ENCODE assay signal across 8 cellular contexts in the genomic region with DNA sequence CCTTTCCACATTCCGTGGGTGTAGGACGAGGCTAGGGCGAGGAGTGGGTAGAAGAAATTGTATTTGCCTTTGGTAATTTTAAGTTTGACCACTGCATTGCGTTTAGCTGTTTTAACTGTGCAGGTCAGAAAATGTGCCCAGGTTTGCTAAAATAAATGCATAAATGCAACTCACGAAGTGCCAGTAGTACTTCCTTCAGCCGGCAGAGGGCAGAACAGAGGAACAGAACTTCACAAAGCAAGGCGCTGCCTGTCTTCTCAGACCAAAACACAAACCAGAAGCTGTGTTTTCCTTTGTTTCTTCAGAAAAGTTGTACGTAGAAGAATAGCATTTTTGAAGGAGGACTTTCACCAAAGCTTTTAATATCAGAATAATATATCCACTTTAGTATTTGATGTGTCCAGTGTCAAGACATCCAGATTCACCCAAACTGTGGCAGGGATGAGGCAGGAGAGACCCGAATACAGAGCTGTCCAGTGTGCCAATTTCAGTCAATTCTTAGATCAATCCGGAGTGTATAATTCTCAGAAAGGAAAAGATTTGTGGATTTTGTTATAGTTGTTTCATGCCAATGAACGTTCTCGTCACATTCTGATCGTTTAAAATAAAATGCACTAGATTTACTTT.
A peak's percentile ranks its signal among the peaks of the same experiment; 100 is the strongest.
DNase-seq lines count a peak whose midpoint lies in the region; ATAC-seq and TF ChIP-seq lines count a peak whose summit lies in the region.

No MANE protein-coding gene starts in this region.

- WGBS in heart right ventricle, 2 donors, result 39 to 44% methylated on average over 13 of the region's 13 CpGs

- H3K9me3 ChIP-seq in heart right ventricle, result no peaks in the 10 kb centered on the region

- peak overlapping the region in 1 of 10 donors; percentile 3 for H3K27ac ChIP-seq in heart right ventricle

- no peak overlapping the region for H3K4me3 ChIP-seq in heart right ventricle

- intact Hi-C loops in heart right ventricle (cut with DNase I), result loop anchor here in 7 of 10 donors (5.0 to 10.0 kb wide), 3 partner anchors 948 to 956 kb away; no protein-coding TSS in a partner anchor

- ATAC-seq in GM18502 (IDR thresholded peaks at IDR 0.05; ENCODE audit: poor library complexity, unreplicated experiment) (peak; percentile 62), HG03565 (IDR thresholded peaks at IDR 0.05; ENCODE audit: unreplicated experiment) (peak; percentile 66), heart right ventricle (peak in 2 of 8 donors; percentile 33 to 58), HG03520 (IDR thresholded peaks at IDR 0.05; ENCODE audit: unreplicated experiment) (no peak)

- DNase-seq in AML-193 (lab: John Stamatoyannopoulos, UW) (peak; percentile 41 to 49), SHP77 (lab: John Stamatoyannopoulos, UW) (peak; percentile 17 to 33), heart right ventricle (peak; percentile 24 to 47), retina (peak; percentile 83)
- DNase-seq in activated naive CD4-positive, alpha-beta T cell treated with anti-CD3 and anti-CD28 coated beads, Interleukin-2, amount 50 U/mL, for 16 hours, result peak; percentile 58

- peak; percentile 39 to 87 (median 79) for TF ChIP-seq CTCF in heart right ventricle (IDR thresholded peaks at IDR 0.05)

- H3K27me3 ChIP-seq in heart right ventricle, result no peaks in the 10 kb centered on the region

- no peaks in the 10 kb centered on the region for H3K36me3 ChIP-seq in heart right ventricle

- no peaks in the 10 kb centered on the region for H3K4me1 ChIP-seq in heart right ventricle

Comparison
In these comparisons a context has a peak if more than half of its experiments do, and no peak if none do; other contexts are left out.
1. DNase-seq: peak in every context shown above with its lines; median percentile 83 in retina; 58 in activated naive CD4-positive, alpha-beta T cell treated with anti-CD3 and anti-CD28 coated beads, Interleukin-2, amount 50 U/mL, for 16 hours; 45 in AML-193; 36 in heart right ventricle; 25 in SHP77.